ENCODE assay signal across 11 cellular contexts in genomic region chr9:111975709-111976108, GRCh38.
DNase-seq lines count a peak whose midpoint lies in the region; ATAC-seq, FAIRE-seq and TF ChIP-seq lines count a peak whose summit lies in the region.
"Had no signal": no experiment of that assay in that cellular context is flagged by ENCODE, and none has a peak within 500 bp of the region (broad histone marks: within the 10 kb centered on the region; RNA-seq: fewer than 3 reads in every experiment).

No MANE protein-coding gene starts in this region.

- no peaks in the 10 kb centered on the region for H3K36me3 Mint-ChIP-seq in activated CD4-positive, alpha-beta T cell treated with anti-CD3 and anti-CD28 coated beads for 36 hours (ENCODE audit: low read depth)
- no peaks in the 10 kb centered on the region for H3K36me3 Mint-ChIP-seq in stimulated activated effector memory CD8-positive, alpha-beta T cell treated with anti-CD3 and anti-CD28 coated beads, Interleukin-12 subunit alpha, Interleukin-12 subunit beta, amount 100 ng/mL, for 72 hours
- H3K36me3 Mint-ChIP-seq: activated naive CD4-positive, alpha-beta T cell treated with anti-CD3 and anti-CD28 coated beads, Interleukin-2, amount 50 U/mL, for 72 hours had no signal

- H3K9me3 ChIP-seq in GM12878 (replicated peaks; ENCODE audit: control insufficient read depth, insufficient read depth, low read length) (no peaks in the 10 kb centered on the region), tibial nerve (no peaks in the 10 kb centered on the region)
- H3K9me3 ChIP-seq: BLaER1 had no signal

- TF ChIP-seq CTCF in GM12878 (IDR thresholded peaks at IDR 0.05 in 2 of 3, conservative IDR thresholded peaks at IDR 0.05 in 1 of 3; ENCODE audit: control insufficient read depth in 2 of 3, extremely low read depth in 1 of 3, insufficient read depth in 1 of 3, low read depth in 3 of 3, low read length in 3 of 3): peak; percentile 4 to 51 (median 14); a peak in 2 of 6 replicates
- no peak for TF ChIP-seq CTCF in tibial nerve (IDR thresholded peaks at IDR 0.05)

- no peak for TF ChIP-seq EP300 in GM12878 (IDR thresholded peaks at IDR 0.05; ENCODE audit: borderline replicate concordance in 1 of 2, control insufficient read depth in 1 of 2, low read depth in 2 of 2, low read length in 2 of 2)
- TF ChIP-seq EP300 in tibial nerve (IDR thresholded peaks at IDR 0.05): no peak

- no peak for FAIRE-seq in GM12878 (lab: Jason Lieb, UNC)

- H3K4me1 ChIP-seq in GM12878 (ENCODE audit: control insufficient read depth, insufficient read depth, low read length): peaks cover 12% of the 10 kb centered on the region
- peaks cover 0 to 8% (median 0%) of the 10 kb centered on the region in 4 donors for H3K4me1 ChIP-seq in tibial nerve

- H3K4me3 ChIP-seq in GM12878 (no peak overlapping the region), tibial nerve (no peak overlapping the region)
- H3K4me3 ChIP-seq: BLaER1 had no signal

- intact Hi-C loops in activated CD4-positive, alpha-beta T cell treated with anti-CD3 and anti-CD28 coated beads for 36 hours (cut with DNase I, micrococcal nuclease): loop anchor here in 1 of 2 experiments (1.0 kb wide), 1 partner anchor 215 kb away; no protein-coding TSS in a partner anchor
- intact Hi-C loops in GM12878 (cut with micrococcal nuclease; ENCODE audit: unreplicated experiment): no loop called here

- no peaks in the 10 kb centered on the region for H3K79me2 ChIP-seq in GM12878 (ENCODE audit: control insufficient read depth, insufficient read depth, low read length)

- no TSS peak for BruUV-seq in GM12878 (replicated peaks; lab: Mats Ljungman, UMichigan)

- no peaks in the 10 kb centered on the region for H4K20me1 ChIP-seq in GM12878 (ENCODE audit: control insufficient read depth, insufficient read depth)
- H4K20me1 ChIP-seq: BLaER1 had no signal

- peak; percentile 54 for DNase-seq in activated CD4-positive, alpha-beta T cell treated with anti-CD3 and anti-CD28 coated beads for 36 hours
- no peak for DNase-seq in activated CD4-positive, alpha-beta T cell treated with anti-CD3 and anti-CD28 coated beads for 48 hours
- peak; percentile 5 for DNase-seq in NCI-H2171 (lab: John Stamatoyannopoulos, UW)
- DNase-seq in GM12878 (ENCODE audit: low read depth, low spot score): peak; percentile 39
- DNase-seq in stimulated activated effector memory CD8-positive, alpha-beta T cell treated with anti-CD3 and anti-CD28 coated beads, Interleukin-12 subunit alpha, Interleukin-12 subunit beta, amount 100 ng/mL, for 72 hours (ENCODE audit: low spot score in 2 of 2): no peak
- no peak for DNase-seq in tibial nerve (ENCODE audit: low spot score in 2 of 2)
- no peak for DNase-seq in dedifferentiated amniotic fluid mesenchymal stem cell (ENCODE audit: extremely low spot score)

- RAD21 ChIA-PET in GM12878 (lab: Charles Lee; ENCODE audit: unreplicated experiment): interaction anchor here (0.7 to 3.2 kb wide), 12 partner anchors 9 to 212 kb away, joined by 3 to 20 read pairs (median 6); partner anchors contain the start of gene UGCG

- H2AFZ ChIP-seq in GM12878 (ENCODE audit: control insufficient read depth, low read depth, low read length): peak overlapping the region; percentile 1; the same call in 1 of the 2 replicates

- no peak overlapping the region for H3K27ac Mint-ChIP-seq in activated CD4-positive, alpha-beta T cell treated with anti-CD3 and anti-CD28 coated beads for 36 hours
- H3K27ac Mint-ChIP-seq in stimulated activated effector memory CD8-positive, alpha-beta T cell treated with anti-CD3 and anti-CD28 coated beads, Interleukin-12 subunit alpha, Interleukin-12 subunit beta, amount 100 ng/mL, for 72 hours: no peak overlapping the region
- H3K27ac Mint-ChIP-seq: activated naive CD4-positive, alpha-beta T cell treated with anti-CD3 and anti-CD28 coated beads, Interleukin-2, amount 50 U/mL, for 72 hours had no signal

- H3K36me3 ChIP-seq in GM12878 (ENCODE audit: control insufficient read depth in 2 of 2, insufficient read depth in 2 of 2, low read length in 1 of 2) (no peaks in the 10 kb centered on the region), tibial nerve (no peaks in the 10 kb centered on the region)
- H3K36me3 ChIP-seq: BLaER1 had no signal

- no peak overlapping the region for H3K4me2 ChIP-seq in GM12878 (ENCODE audit: control insufficient read depth, insufficient read depth)
- H3K4me2 ChIP-seq: BLaER1 had no signal

- in situ Hi-C loops in GM12878 (cut with MboI): no loop called here

- H3K27me3 ChIP-seq in GM12878 (replicated peaks in 1 of 2; ENCODE audit: control insufficient read depth in 2 of 2, insufficient read depth in 2 of 2, low read length in 1 of 2) (no peaks in the 10 kb centered on the region), tibial nerve (no peaks in the 10 kb centered on the region)
- H3K27me3 ChIP-seq: BLaER1 had no signal

- H3K27ac ChIP-seq in GM12878 (ENCODE audit: control insufficient read depth, insufficient read depth) (no peak overlapping the region), tibial nerve (no peak overlapping the region)
- H3K27ac ChIP-seq: BLaER1, HL-60 had no signal

- no peak overlapping the region for H3K4me3 Mint-ChIP-seq in activated CD4-positive, alpha-beta T cell treated with anti-CD3 and anti-CD28 coated beads for 36 hours
- H3K4me3 Mint-ChIP-seq in stimulated activated effector memory CD8-positive, alpha-beta T cell treated with anti-CD3 and anti-CD28 coated beads, Interleukin-12 subunit alpha, Interleukin-12 subunit beta, amount 100 ng/mL, for 72 hours: no peak overlapping the region

- TF ChIP-seq RAD21 in GM12878 (IDR thresholded peaks at IDR 0.05; ENCODE audit: insufficient read depth, low read depth, low read length): peak; percentile 57

- CTCF ChIA-PET in activated CD4-positive, alpha-beta T cell treated with anti-CD3 and anti-CD28 coated beads for 36 hours (lab: Charles Lee): no interaction called here
- CTCF ChIA-PET in GM12878 (lab: Yijun Ruan, JAX): interaction anchor here (0.7 to 5.9 kb wide), 11 partner anchors 9 to 217 kb away, joined by 3 to 46 read pairs (median 4); partner anchors contain the start of gene UGCG

- peaks cover 4% of the 10 kb centered on the region for H3K4me1 Mint-ChIP-seq in activated CD4-positive, alpha-beta T cell treated with anti-CD3 and anti-CD28 coated beads for 36 hours
- no peaks in the 10 kb centered on the region for H3K4me1 Mint-ChIP-seq in stimulated activated effector memory CD8-positive, alpha-beta T cell treated with anti-CD3 and anti-CD28 coated beads, Interleukin-12 subunit alpha, Interleukin-12 subunit beta, amount 100 ng/mL, for 72 hours

- TF ChIP-seq POLR2A in GM12878 (IDR thresholded peaks at IDR 0.05; ENCODE audit: low read depth, low read length): no peak
- TF ChIP-seq POLR2A in tibial nerve (IDR thresholded peaks at IDR 0.05): no peak

- H3K9ac ChIP-seq in GM12878 (ENCODE audit: control insufficient read depth, insufficient read depth, low read length): no peak overlapping the region
- H3K9ac ChIP-seq: BLaER1 had no signal

- no peaks in the 10 kb centered on the region for H3K27me3 Mint-ChIP-seq in activated CD4-positive, alpha-beta T cell treated with anti-CD3 and anti-CD28 coated beads for 36 hours

- ATAC-seq in activated CD4-positive, alpha-beta T cell treated with anti-CD3 and anti-CD28 coated beads for 36 hours: peak; percentile 58
- ATAC-seq in GM12878: peak; percentile 79
- ATAC-seq in stimulated activated effector memory CD8-positive, alpha-beta T cell treated with anti-CD3 and anti-CD28 coated beads, Interleukin-12 subunit alpha, Interleukin-12 subunit beta, amount 100 ng/mL, for 72 hours: peak; percentile 37
- ATAC-seq in GM18867 (IDR thresholded peaks at IDR 0.05; ENCODE audit: unreplicated experiment): no peak

- SMC1A ChIA-PET in GM12878 (lab: Charles Lee; ENCODE audit: uncharacterized antibody, unreplicated experiment): interaction anchor here (0.7 to 4.6 kb wide), 22 partner anchors 9 to 216 kb away, joined by 3 to 29 read pairs (median 6); partner anchors contain the start of gene UGCG

- POLR2A ChIA-PET in activated CD4-positive, alpha-beta T cell treated with anti-CD3 and anti-CD28 coated beads for 36 hours (lab: Charles Lee): no interaction called here
- POLR2A ChIA-PET in GM12878 (lab: Charles Lee): interaction anchor here (0.9 to 2.1 kb wide), 5 partner anchors 9 to 59 kb away, joined by 3 to 7 read pairs (median 3); no protein-coding TSS in a partner anchor

- 87% methylated on average over 5 of the region's 5 CpGs for WGBS in GM12878 (ENCODE audit: insufficient coverage, insufficient replicate concordance, low lambda C conversion rate, missing lambda C conversion rate)
- 72 to 74% methylated on average over 5 of the region's 5 CpGs for WGBS in tibial nerve, 2 donors

- H3K9me3 Mint-ChIP-seq in activated CD4-positive, alpha-beta T cell treated with anti-CD3 and anti-CD28 coated beads for 36 hours (ENCODE audit: low read depth): no peaks in the 10 kb centered on the region
- no peaks in the 10 kb centered on the region for H3K9me3 Mint-ChIP-seq in stimulated activated effector memory CD8-positive, alpha-beta T cell treated with anti-CD3 and anti-CD28 coated beads, Interleukin-12 subunit alpha, Interleukin-12 subunit beta, amount 100 ng/mL, for 72 hours

TF ChIP-seq in GM12878, 131 proteins besides CTCF, POLR2A, EP300 and RAD21 (continues in another document):
- TF ChIP-seq PAX8 (IDR thresholded peaks at IDR 0.05) (no peak), KAT2A (conservative IDR thresholded peaks at IDR 0.05; ENCODE audit: control insufficient read depth, low read depth, low read length) (no peak), ZBTB11 (CRISPR knock-in tag; IDR thresholded peaks at IDR 0.05) (no peak), IRF4 (IDR thresholded peaks at IDR 0.05; ENCODE audit: low read depth, low read length) (no peak)

Comparison
In these comparisons a context has a peak if more than half of its experiments do, and no peak if none do; other contexts are left out.
1. DNase-seq: peak in activated CD4-positive, alpha-beta T cell treated with anti-CD3 and anti-CD28 coated beads for 36 hours (single experiment), NCI-H2171 (single experiment) and GM12878 (single experiment); none in activated CD4-positive, alpha-beta T cell treated with anti-CD3 and anti-CD28 coated beads for 48 hours (single experiment), stimulated activated effector memory CD8-positive, alpha-beta T cell treated with anti-CD3 and anti-CD28 coated beads, Interleukin-12 subunit alpha, Interleukin-12 subunit beta, amount 100 ng/mL, for 72 hours (0 of 2), tibial nerve (0 of 2) and dedifferentiated amniotic fluid mesenchymal stem cell (single experiment).
2. CTCF ChIP-seq: peak in GM12878 (3 of 3); none in tibial nerve (0 of 5).